ENCODE assay signal across 8 cellular contexts in genomic region chr1:51535006-51535592, GRCh38. TPM values are rescaled to one million over a fixed set of nuclear protein-coding genes. Genes with fewer than 3 reads are reported as not detected.
DNase-seq lines count a peak whose midpoint lies in the region; ATAC-seq and TF ChIP-seq lines count a peak whose summit lies in the region.

No MANE protein-coding gene starts in this region.

- peaks cover 14% of the 10 kb centered on the region for H3K4me1 Mint-ChIP-seq in activated CD8-positive, alpha-beta memory T cell treated with anti-CD3 and anti-CD28 coated beads, Interleukin-2, amount 10 ng/mL, durations not matched to agents 7 days and 5 days

- DNase-seq in Ammon's horn (ENCODE audit: low spot score) = peak; percentile 88
- DNase-seq in NCI-H446 (lab: John Stamatoyannopoulos, UW) = peak; percentile 8 to 68
- peak; percentile 63 for DNase-seq in activated CD8-positive, alpha-beta memory T cell treated with anti-CD3 and anti-CD28 coated beads, Interleukin-2, amount 10 ng/mL, durations not matched to agents 7 days and 5 days
- peak; percentile 60 for DNase-seq in fibroblast of the conjunctiva (ENCODE audit: low read depth)
- DNase-seq in nucleus accumbens (lab: John Stamatoyannopoulos, UW) = peak in 49 of 56 donors; percentile 3 to 82 (median 48)

- CTCF ChIA-PET in activated CD8-positive, alpha-beta memory T cell treated with anti-CD3 and anti-CD28 coated beads, Interleukin-2, amount 10 ng/mL, durations not matched to agents 7 days and 5 days (lab: Charles Lee) = interaction anchor here (0.6 to 2.2 kb wide), 11 partner anchors 11 to 234 kb away, joined by 3 to 6 read pairs (median 3); partner anchors contain the start of gene EPS15

- peak; percentile 67 for ATAC-seq in activated CD8-positive, alpha-beta memory T cell treated with anti-CD3 and anti-CD28 coated beads, Interleukin-2, amount 10 ng/mL, durations not matched to agents 7 days and 5 days
- ATAC-seq in GM19324 (IDR thresholded peaks at IDR 0.05; ENCODE audit: low FRiP score, unreplicated experiment) (no peak), HG02973 (IDR thresholded peaks at IDR 0.05; ENCODE audit: unreplicated experiment) (no peak)

- peak overlapping the region; percentile 69 for H3K27ac Mint-ChIP-seq in activated CD8-positive, alpha-beta memory T cell treated with anti-CD3 and anti-CD28 coated beads, Interleukin-2, amount 10 ng/mL, durations not matched to agents 7 days and 5 days

- no peaks in the 10 kb centered on the region for H3K36me3 Mint-ChIP-seq in activated CD8-positive, alpha-beta memory T cell treated with anti-CD3 and anti-CD28 coated beads, Interleukin-2, amount 10 ng/mL, durations not matched to agents 7 days and 5 days

- no peaks in the 10 kb centered on the region for H3K27me3 Mint-ChIP-seq in activated CD8-positive, alpha-beta memory T cell treated with anti-CD3 and anti-CD28 coated beads, Interleukin-2, amount 10 ng/mL, durations not matched to agents 7 days and 5 days

- no peak overlapping the region for H3K4me3 ChIP-seq in GM12875 (ENCODE audit: low read depth, low read length)

- no peak overlapping the region for H3K4me3 Mint-ChIP-seq in activated CD8-positive, alpha-beta memory T cell treated with anti-CD3 and anti-CD28 coated beads, Interleukin-2, amount 10 ng/mL, durations not matched to agents 7 days and 5 days

- no peaks in the 10 kb centered on the region for H3K9me3 Mint-ChIP-seq in activated CD8-positive, alpha-beta memory T cell treated with anti-CD3 and anti-CD28 coated beads, Interleukin-2, amount 10 ng/mL, durations not matched to agents 7 days and 5 days (ENCODE audit: low read depth)

- TF ChIP-seq CTCF in GM12875 (IDR thresholded peaks at IDR 0.05; ENCODE audit: borderline replicate concordance, insufficient read depth, low read depth, low read length) = peak; percentile 66

RNA-seq across cellular contexts. Expression of gene EPS15, which starts 16.0 kb away (rescaled TPM):
- total RNA-seq in activated CD8-positive, alpha-beta memory T cell treated with anti-CD3 and anti-CD28 coated beads, Interleukin-2, amount 10 ng/mL, durations not matched to agents 7 days and 5 days = 10 to 100 TPM; 71.6 to 80.0 TPM

Comparison
In these comparisons a context has a peak if more than half of its experiments do, and no peak if none do; other contexts are left out.
1. DNase-seq: peak in every context shown above with its lines; median percentile 88 in Ammon's horn; 63 in activated CD8-positive, alpha-beta memory T cell treated with anti-CD3 and anti-CD28 coated beads, Interleukin-2, amount 10 ng/mL, durations not matched to agents 7 days and 5 days; 60 in fibroblast of the conjunctiva; 48 in nucleus accumbens; 38 in NCI-H446.